ENCODE assay signal across 21 cellular contexts in genomic region chr2:225090746-225091145, GRCh38. TPM values are rescaled to one million over a fixed set of nuclear protein-coding genes. Genes with fewer than 3 reads are reported as not detected.
DNase-seq lines count a peak whose midpoint lies in the region; ATAC-seq and TF ChIP-seq lines count a peak whose summit lies in the region.
"Had no signal": no experiment of that assay in that cellular context is flagged by ENCODE, and none has a peak within 500 bp of the region (broad histone marks: within the 10 kb centered on the region; RNA-seq: fewer than 3 reads in every experiment).

No MANE protein-coding gene starts in this region.

- 0 out of 2 replicates have a peak, but pooled peaks have one; percentile 14 for ATAC-seq in IMR-90 (ENCODE audit: low read depth)
- no peak for ATAC-seq in GM21528 (IDR thresholded peaks at IDR 0.05; ENCODE audit: low FRiP score, unreplicated experiment)
- ATAC-seq: stimulated activated naive CD8-positive, alpha-beta T cell treated with anti-CD3 and anti-CD28 coated beads, Interleukin-15, Interleukin-2, amounts not matched to agents 100 U/mL and 50 U/mL, for 24 hours had no signal

- peak overlapping the region in 1 of 2 experiments; percentile 35; a peak in 1 of 4 replicates for H4K8ac ChIP-seq in IMR-90 (ENCODE audit: low read depth in 2 of 2, low read length in 2 of 2)

- H2AFZ ChIP-seq in IMR-90 (replicated peaks; ENCODE audit: low read length, poor library complexity) (no peak overlapping the region), osteoblast (ENCODE audit: low read length) (no peak overlapping the region)

- CTCF ChIA-PET in IMR-90 (lab: Yijun Ruan, JAX), result no interaction called here

- H3K4me2 ChIP-seq in IMR-90 (ENCODE audit: low read depth, low read length) (peak overlapping the region; percentile 40; the same call in 1 of the 2 replicates), osteoblast (ENCODE audit: insufficient read depth, low read length) (peak overlapping the region; percentile 58)

- TF ChIP-seq RAD21 in IMR-90 (IDR thresholded peaks at IDR 0.05; ENCODE audit: low read length), result no peak

- no peak for TF ChIP-seq CTCF in IMR-90 (conservative IDR thresholded peaks at IDR 0.05; ENCODE audit: low read depth, low read length)
- TF ChIP-seq CTCF in osteoblast (IDR thresholded peaks at IDR 0.05; ENCODE audit: extremely low read depth, low read depth, low read length), result no peak

- peak overlapping the region; percentile 95 for H2BK5ac ChIP-seq in IMR-90 (ENCODE audit: low read depth, low read length, poor library complexity, severe bottlenecking)

- peak overlapping the region; percentile 56; the same call in 1 of the 2 replicates for H4K91ac ChIP-seq in IMR-90 (ENCODE audit: insufficient read depth, low read depth, low read length)

- no peak overlapping the region for H2AK9ac ChIP-seq in IMR-90 (replicated peaks; ENCODE audit: low read depth, low read length, poor library complexity)

- no peaks in the 10 kb centered on the region for H3K36me3 ChIP-seq in IMR-90 (ENCODE audit: control insufficient read depth, insufficient read depth, low read length)
- H3K36me3 ChIP-seq in osteoblast (ENCODE audit: insufficient read depth, low read length), result no peaks in the 10 kb centered on the region
- H3K36me3 ChIP-seq: ascending aorta, esophagus muscularis mucosa, Peyer's patch, thyroid gland had no signal

- H3K4me3 ChIP-seq in IMR-90 (ENCODE audit: insufficient read depth, low read depth, low read length), result no peak overlapping the region
- no peak overlapping the region for H3K4me3 ChIP-seq in osteoblast (ENCODE audit: insufficient read depth, low read length)
- H3K4me3 ChIP-seq: ascending aorta, esophagus muscularis mucosa, Peyer's patch, skin epidermis, thyroid gland had no signal

- no peaks in the 10 kb centered on the region for H3K79me1 ChIP-seq in IMR-90 (ENCODE audit: low read depth in 1 of 2, low read length in 2 of 2)

- in situ Hi-C loops in IMR-90 (cut with MboI; ENCODE audit: low sequenced_read_pairs), result no loop called here

- H3K14ac ChIP-seq in IMR-90 (replicated peaks; ENCODE audit: low read depth, low read length), result no peak overlapping the region

- no CpG with 5 or more reads among the region's 3 CpGs for WGBS in IMR-90 (ENCODE audit: extremely low coverage in 2 of 2, insufficient read length in 1 of 2), 2 experiments

- peak overlapping the region; percentile 77 for H2BK20ac ChIP-seq in IMR-90 (ENCODE audit: low read depth, low read length)

- H3K9ac ChIP-seq in IMR-90 (ENCODE audit: low read depth, low read length), result no peak overlapping the region

- H3K79me2 ChIP-seq in osteoblast (ENCODE audit: insufficient read depth, low read length), result no peaks in the 10 kb centered on the region

- no peaks in the 10 kb centered on the region for H3K9me3 ChIP-seq in IMR-90 (ENCODE audit: control insufficient read depth, insufficient read depth, low read length)
- H3K9me3 ChIP-seq in osteoblast (ENCODE audit: low read depth, low read length), result no peaks in the 10 kb centered on the region
- H3K9me3 ChIP-seq: ascending aorta, esophagus muscularis mucosa, Peyer's patch, thyroid gland had no signal

- no peak overlapping the region for H3K27ac ChIP-seq in IMR-90 (ENCODE audit: insufficient read depth, low read length)
- H3K27ac ChIP-seq in osteoblast (ENCODE audit: low read depth, low read length), result peak overlapping the region; percentile 87
- H3K27ac ChIP-seq: ascending aorta, esophagus muscularis mucosa, Peyer's patch, skin epidermis, thyroid gland had no signal

- POLR2A ChIA-PET in IMR-90 (lab: Charles Lee; ENCODE audit: unreplicated experiment), result no interaction called here

- H3K4me1 ChIP-seq in IMR-90 (ENCODE audit: control insufficient read depth, insufficient read depth, low read length) (peaks cover 5% of the 10 kb centered on the region; the same call in 1 of the 2 replicates), osteoblast (ENCODE audit: insufficient read depth, low read length) (peaks cover 27% of the 10 kb centered on the region)
- H3K4me1 ChIP-seq: ascending aorta, esophagus muscularis mucosa, Peyer's patch, thyroid gland had no signal

- intact Hi-C loops in IMR-90 (cut with micrococcal nuclease), result no loop called here

- 0 out of 2 replicates have a peak overlapping the region, but pooled peaks have one; percentile 66 for H3K56ac ChIP-seq in IMR-90 (ENCODE audit: extremely low read depth, insufficient read depth, low read length)

- no peaks in the 10 kb centered on the region for H3K9me1 ChIP-seq in IMR-90 (ENCODE audit: insufficient read depth, low read length)

- TF ChIP-seq POLR2A in IMR-90 (IDR thresholded peaks at IDR 0.05; ENCODE audit: low read depth, low read length), result no peak

- peak overlapping the region; percentile 67; the same call in 1 of the 2 replicates for H4K5ac ChIP-seq in IMR-90 (ENCODE audit: low read depth, low read length)

- H3K4ac ChIP-seq in IMR-90 (ENCODE audit: low read depth, low read length), result peak overlapping the region; percentile 70; the same call in 1 of the 2 replicates

- H2AK5ac ChIP-seq in IMR-90 (ENCODE audit: low read depth, low read length), result peak overlapping the region; percentile 46; the same call in 1 of the 2 replicates

- H4K20me1 ChIP-seq in IMR-90 (ENCODE audit: insufficient read depth, low read length) (no peaks in the 10 kb centered on the region), osteoblast (ENCODE audit: insufficient read depth, low read length) (no peaks in the 10 kb centered on the region)

- peak overlapping the region; percentile 29; the same call in 1 of the 3 replicates for H2BK15ac ChIP-seq in IMR-90 (ENCODE audit: low read depth, low read length)

- H3K27me3 ChIP-seq in IMR-90 (ENCODE audit: control insufficient read depth, insufficient read depth, low read length), result no peaks in the 10 kb centered on the region
- H3K27me3 ChIP-seq in osteoblast (ENCODE audit: insufficient read depth, low read length), result no peaks in the 10 kb centered on the region
- H3K27me3 ChIP-seq: ascending aorta, esophagus muscularis mucosa, Peyer's patch, thyroid gland had no signal

- no TSS peak for BruUV-seq in IMR-90 (replicated peaks; lab: Mats Ljungman, UMichigan)

- DNase-seq in EH (ENCODE audit: low read depth) (peak; percentile 51), IMR-90 (peak; percentile 65), amniotic epithelial cell (ENCODE audit: low read depth) (peak; percentile 17), osteoblast (ENCODE audit: insufficient read length, low spot score, missing footprints) (peak; percentile 26), ureter (ENCODE audit: low spot score) (no peak), NCI-H1105 treated with DMSO at 0.1 percent for 48 hours (lab: John Stamatoyannopoulos, UW) (no peak)
- DNase-seq: activated CD4-positive, CD25-positive, alpha-beta regulatory T cell treated with anti-CD3 and anti-CD28 coated beads, Interleukin-2, amount 50 U/mL, for 72 hours; activated naive CD4-positive, alpha-beta T cell treated with anti-CD3 and anti-CD28 coated beads, Interleukin-2, amount 50 U/mL, for 16 hours; activated T-cell treated with anti-CD3 and anti-CD28 coated beads, Interleukin-2, amount 50 U/mL, for 24 hours; DMS53; effector CD4-positive, alpha-beta T cell; H9; midbrain; NCI-H146; Peyer's patch; stimulated activated naive CD8-positive, alpha-beta T cell treated with anti-CD3 and anti-CD28 coated beads, Interleukin-15, Interleukin-2, amounts not matched to agents 100 U/mL and 50 U/mL, for 24 hours; thyroid gland had no signal

- H3K18ac ChIP-seq in IMR-90 (ENCODE audit: low read depth, low read length), result peak overlapping the region; percentile 92; the same call in 1 of the 2 replicates

- peak overlapping the region; percentile 78; the same call in 1 of the 2 replicates for H2BK120ac ChIP-seq in IMR-90 (ENCODE audit: low read depth, low read length)

- peak overlapping the region; percentile 31; the same call in 1 of the 2 replicates for H3K23ac ChIP-seq in IMR-90 (ENCODE audit: low read depth, low read length)

- dilution Hi-C loops in IMR-90 (cut with HindIII; ENCODE audit: low sequenced_read_pairs, unreplicated experiment), result no loop called here

TF ChIP-seq in IMR-90, 13 proteins besides CTCF, POLR2A, EP300 and RAD21:
- TF ChIP-seq CEBPB (IDR thresholded peaks at IDR 0.05; ENCODE audit: low read depth, low read length) (no peak), MAFK (IDR thresholded peaks at IDR 0.05; ENCODE audit: low read depth, low read length) (no peak), NFE2L2 (IDR thresholded peaks at IDR 0.05; ENCODE audit: low read depth, low read length) (no peak), USF2 (IDR thresholded peaks at IDR 0.05; ENCODE audit: low read depth, low read length) (no peak), RFX5 (IDR thresholded peaks at IDR 0.05; ENCODE audit: low read depth, low read length) (no peak), RCOR1 (IDR thresholded peaks at IDR 0.05; ENCODE audit: insufficient replicate concordance, low read length) (no peak), FOS (IDR thresholded peaks at IDR 0.05; ENCODE audit: low read depth, low read length) (no peak)

RNA-seq across cellular contexts. Expression of gene DOCK10, which starts 48.5 kb away (rescaled TPM):
- total RNA-seq in IMR-90 (2012; rRNA removed) (63.6 and 75.3 TPM in 2 replicates), osteoblast (33.3 and 38.3 TPM in 2 replicates), ureter (9.6 TPM)
- 46.7 and 58.6 TPM in 2 replicates for polyA plus RNA-seq in IMR-90 (2012; rRNA removed)
- polyA plus RNA-seq in IMR-90 (2012; cell fraction: cytosol; rRNA removed), result 15.4 and 38.0 TPM in 2 replicates
- polyA plus RNA-seq in IMR-90 (2012; cell fraction: nucleus; rRNA removed; ENCODE audit: low replicate concordance), result 38.5 and 130 TPM in 2 replicates

Comparison
In these comparisons a context has a peak if more than half of its experiments do, and no peak if none do; other contexts are left out.
1. DNase-seq: peak in EH (single experiment), IMR-90 (single experiment), amniotic epithelial cell (single experiment) and osteoblast (single experiment); none in ureter (single experiment) and NCI-H1105 treated with DMSO at 0.1 percent for 48 hours (single experiment).